9 cellular contexts compared by ENCODE assay signal in the genomic region with DNA sequence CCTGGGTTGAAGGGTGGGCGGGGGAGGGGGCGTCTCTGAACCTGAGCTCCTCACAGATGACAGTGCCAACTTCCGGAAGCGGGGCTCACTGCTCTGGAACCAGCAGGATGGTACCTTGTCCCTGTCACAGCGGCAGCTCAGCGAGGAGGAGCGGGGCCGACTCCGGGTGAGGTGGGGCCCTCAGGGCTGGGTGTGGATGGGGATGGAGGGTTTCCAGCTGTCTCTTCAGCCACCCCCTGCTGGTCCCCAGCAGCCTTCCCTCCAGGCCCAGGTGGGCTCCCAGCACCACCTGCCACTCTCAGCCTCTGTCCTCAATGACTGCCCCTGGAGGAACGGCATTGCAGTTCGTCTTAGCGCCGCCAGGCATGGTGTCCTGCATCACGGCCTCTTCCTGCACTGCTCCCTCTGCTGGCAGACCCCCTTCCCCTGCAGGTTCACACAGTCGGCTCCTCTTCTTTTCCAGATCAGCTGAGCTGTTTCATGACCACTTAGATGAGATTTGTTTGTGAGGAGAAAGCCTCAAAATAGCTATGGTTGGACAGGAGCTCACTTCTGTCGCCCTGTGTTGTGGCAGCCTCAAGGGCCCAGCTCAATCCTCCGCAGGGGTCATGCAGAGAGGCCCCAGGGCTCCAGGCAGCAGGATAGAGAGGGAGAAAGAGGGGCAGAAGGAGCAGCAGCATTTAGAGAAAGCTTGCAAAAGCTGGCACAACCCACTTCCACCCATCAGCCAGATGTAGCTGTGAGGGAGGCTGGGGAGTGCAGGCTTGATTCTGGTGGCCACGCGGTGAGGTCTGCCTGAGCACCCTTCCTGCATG. TPM values are rescaled to one million over a fixed set of nuclear protein-coding genes. Genes with fewer than 3 reads are reported as not detected.
DNase-seq lines count a peak whose midpoint lies in the region; ATAC-seq, FAIRE-seq and TF ChIP-seq lines count a peak whose summit lies in the region.
"Had no signal": no experiment of that assay in that cellular context is flagged by ENCODE, and none has a peak within 500 bp of the region (broad histone marks: within the 10 kb centered on the region; RNA-seq: fewer than 3 reads in every experiment).

No MANE protein-coding gene starts in this region.

- no peak overlapping the region for H3K4me3 ChIP-seq in gastroesophageal sphincter

- H3K4me1 Mint-ChIP-seq in Calu3 (ENCODE audit: low read depth, unreplicated experiment) (peaks cover 10% of the 10 kb centered on the region), mesothelial cell of epicardium (peaks cover 16% of the 10 kb centered on the region)
- H3K4me1 Mint-ChIP-seq in activated naive CD4-positive, alpha-beta T cell treated with anti-CD3 and anti-CD28 coated beads, Interleukin-2, amount 10 ng/mL, durations not matched to agents 7 days and 5 days = peaks cover 26% of the 10 kb centered on the region

- no peaks in the 10 kb centered on the region for H3K9me3 ChIP-seq in gastroesophageal sphincter

- 55 to 64% methylated on average over 7 to 8 of the region's 19 CpGs for WGBS in gastroesophageal sphincter (ENCODE audit: low coverage in 1 of 2), 2 donors

- no peak for TF ChIP-seq EP300 in gastroesophageal sphincter (IDR thresholded peaks at IDR 0.05)

- FAIRE-seq in HTR-8/SVneo (lab: Jason Lieb, UNC) = no peak

- in situ Hi-C loops in ACHN (cut with HindIII; ENCODE audit: low pct_ligation_motif_present, low pct_unique_long_range_greater_than_20kb, low sequenced_read_pairs) = no loop called here

- H3K27me3 ChIP-seq in gastroesophageal sphincter = no peaks in the 10 kb centered on the region

- H3K36me3 Mint-ChIP-seq in Calu3 (ENCODE audit: insufficient read depth, unreplicated experiment) (peaks cover 71% of the 10 kb centered on the region), mesothelial cell of epicardium (peaks cover 28% of the 10 kb centered on the region)
- H3K36me3 Mint-ChIP-seq in activated naive CD4-positive, alpha-beta T cell treated with anti-CD3 and anti-CD28 coated beads, Interleukin-2, amount 10 ng/mL, durations not matched to agents 7 days and 5 days = peaks cover 34% of the 10 kb centered on the region

- H3K27ac ChIP-seq in gastroesophageal sphincter = no peak overlapping the region

- H3K36me3 ChIP-seq in gastroesophageal sphincter = peaks cover 0 to 61% of the 10 kb centered on the region in 2 donors

- peaks cover 0 to 27% (median 13%) of the 10 kb centered on the region in 3 donors for H3K4me1 ChIP-seq in gastroesophageal sphincter

- intact Hi-C loops in Calu3 (cut with micrococcal nuclease; ENCODE audit: unreplicated experiment) = no loop called here

- H3K9me3 Mint-ChIP-seq in Calu3 (ENCODE audit: low read depth, unreplicated experiment) = no peaks in the 10 kb centered on the region
- H3K9me3 Mint-ChIP-seq in activated naive CD4-positive, alpha-beta T cell treated with anti-CD3 and anti-CD28 coated beads, Interleukin-2, amount 10 ng/mL, durations not matched to agents 7 days and 5 days = peaks cover 4% of the 10 kb centered on the region
- H3K9me3 Mint-ChIP-seq in mesothelial cell of epicardium = peaks cover 6% of the 10 kb centered on the region

- no peak for TF ChIP-seq POLR2A in gastroesophageal sphincter (IDR thresholded peaks at IDR 0.05)

- H3K27me3 Mint-ChIP-seq in Calu3 (ENCODE audit: unreplicated experiment) (peaks cover 18% of the 10 kb centered on the region), mesothelial cell of epicardium (ENCODE audit: low read depth) (no peaks in the 10 kb centered on the region)
- peaks cover 22% of the 10 kb centered on the region for H3K27me3 Mint-ChIP-seq in activated naive CD4-positive, alpha-beta T cell treated with anti-CD3 and anti-CD28 coated beads, Interleukin-2, amount 10 ng/mL, durations not matched to agents 7 days and 5 days

- ATAC-seq in gastroesophageal sphincter = no peak
- no peak for ATAC-seq in GM18502 (IDR thresholded peaks at IDR 0.05; ENCODE audit: poor library complexity, unreplicated experiment)

- no peak for TF ChIP-seq CTCF in Calu3 (IDR thresholded peaks at IDR 0.05; ENCODE audit: unreplicated experiment)
- TF ChIP-seq CTCF in mesothelial cell of epicardium (IDR thresholded peaks at IDR 0.05; ENCODE audit: unreplicated experiment) = peak; percentile 9
- peak in 1 of 4 experiments; percentile 28 for TF ChIP-seq CTCF in gastroesophageal sphincter (IDR thresholded peaks at IDR 0.05)

- no peak overlapping the region for H3K4me3 Mint-ChIP-seq in Calu3 (ENCODE audit: low read depth, unreplicated experiment)
- H3K4me3 Mint-ChIP-seq in activated naive CD4-positive, alpha-beta T cell treated with anti-CD3 and anti-CD28 coated beads, Interleukin-2, amount 10 ng/mL, durations not matched to agents 7 days and 5 days = no peak overlapping the region
- no peak overlapping the region for H3K4me3 Mint-ChIP-seq in mesothelial cell of epicardium

- CTCF ChIA-PET in Calu3 (lab: Charles Lee) = interaction anchor here (0.5 to 1.6 kb wide), 4 partner anchors 9 to 714 kb away, joined by 3 to 4 read pairs (median 3); no protein-coding TSS in a partner anchor
- CTCF ChIA-PET in HEK293T (lab: Yijun Ruan, JAX) = interaction anchor here (0.8 to 1.9 kb wide), 6 partner anchors 9 to 110 kb away, joined by 3 to 14 read pairs (median 4); no protein-coding TSS in a partner anchor
- CTCF ChIA-PET in activated naive CD4-positive, alpha-beta T cell treated with anti-CD3 and anti-CD28 coated beads, Interleukin-2, amount 10 ng/mL, durations not matched to agents 7 days and 5 days (lab: Charles Lee) = interaction anchor here (0.6 to 1.1 kb wide), 3 partner anchors 17 to 517 kb away, joined by 3 to 4 read pairs (median 3); no protein-coding TSS in a partner anchor

- no TSS peak for BruUV-seq in Calu3 (replicated peaks; lab: Mats Ljungman, UMichigan)

- no peak overlapping the region for H3K27ac Mint-ChIP-seq in Calu3 (ENCODE audit: unreplicated experiment)
- no peak overlapping the region for H3K27ac Mint-ChIP-seq in activated naive CD4-positive, alpha-beta T cell treated with anti-CD3 and anti-CD28 coated beads, Interleukin-2, amount 10 ng/mL, durations not matched to agents 7 days and 5 days
- H3K27ac Mint-ChIP-seq in mesothelial cell of epicardium = no peak overlapping the region

- peak; percentile 36 for DNase-seq in Calu3
- DNase-seq in HEK293T (ENCODE audit: extremely low spot score) = peak; percentile 75
- peak; percentile 33 for DNase-seq in activated naive CD4-positive, alpha-beta T cell treated with anti-CD3 and anti-CD28 coated beads, Interleukin-2, amount 10 ng/mL, durations not matched to agents 7 days and 5 days
- DNase-seq in mesothelial cell of epicardium (ENCODE audit: low spot score in 2 of 2, unreplicated experiment in 2 of 2) = no peak
- no peak for DNase-seq in HTR-8/SVneo (ENCODE audit: insufficient read length, low spot score)
- DNase-seq in ACHN = no peak

- POLR2A ChIA-PET in HEK293T (lab: Yijun Ruan, JAX) = interaction anchor here (0.6 to 1.0 kb wide), 2 partner anchors 32 to 129 kb away, joined by 3 read pairs; partner anchors contain the start of gene JOSD2

TF ChIP-seq in HEK293T, 16 proteins besides CTCF, POLR2A, EP300 and RAD21:
- TF ChIP-seq, protein P1, sequence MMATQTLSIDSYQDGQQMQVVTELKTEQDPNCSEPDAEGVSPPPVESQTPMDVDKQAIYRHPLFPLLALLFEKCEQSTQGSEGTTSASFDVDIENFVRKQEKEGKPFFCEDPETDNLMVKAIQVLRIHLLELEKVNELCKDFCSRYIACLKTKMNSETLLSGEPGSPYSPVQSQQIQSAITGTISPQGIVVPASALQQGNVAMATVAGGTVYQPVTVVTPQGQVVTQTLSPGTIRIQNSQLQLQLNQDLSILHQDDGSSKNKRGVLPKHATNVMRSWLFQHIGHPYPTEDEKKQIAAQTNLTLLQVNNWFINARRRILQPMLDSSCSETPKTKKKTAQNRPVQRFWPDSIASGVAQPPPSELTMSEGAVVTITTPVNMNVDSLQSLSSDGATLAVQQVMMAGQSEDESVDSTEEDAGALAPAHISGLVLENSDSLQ (IDR thresholded peaks at IDR 0.05) = peak; percentile 51
- no peak for TF ChIP-seq LEF1 (IDR thresholded peaks at IDR 0.05; ENCODE audit: borderline replicate concordance)

RNA-seq across cellular contexts. Expression of gene GARIN5A, which starts 2.5 kb away (rescaled TPM):
- total RNA-seq in Calu3 (2022) (6.0 and 7.8 TPM in 2 replicates), mesothelial cell of epicardium (10.1 to 12.7 TPM (median 11.5 TPM) in 3 replicates), gastroesophageal sphincter (1 to 10 TPM in 1 of 4 donors, under 1 TPM in 1, not detected in 2; 0.78 to 1.7 TPM)

RNA-seq across cellular contexts. Expression of gene EMC10, which starts 2.8 kb away (rescaled TPM):
- 200 and 214 TPM in 2 replicates for total RNA-seq in Calu3 (2022)
- total RNA-seq in mesothelial cell of epicardium = 175 to 181 TPM (median 176 TPM) in 3 replicates
- total RNA-seq in gastroesophageal sphincter = 10 to 100 TPM; 55.5 to 75.9 (median 71.5) TPM

RNA-seq across cellular contexts. Expression of gene JOSD2, which starts 31.9 kb away (rescaled TPM):
- total RNA-seq in Calu3 (2022) = 33.5 and 38.6 TPM in 2 replicates
- 16.4 to 18.7 TPM (median 17.5 TPM) in 3 replicates for total RNA-seq in mesothelial cell of epicardium
- total RNA-seq in gastroesophageal sphincter = 10 to 100 TPM; 16.1 to 39.8 (median 26.1) TPM

RNA-seq across cellular contexts. Expression of gene ASPDH, which starts 34.6 kb away (rescaled TPM):
- total RNA-seq in Calu3 (2022) = not detected in 2 replicates
- total RNA-seq in mesothelial cell of epicardium = 0.70 TPM in 1 of 3 replicates, not detected in the others
- total RNA-seq in gastroesophageal sphincter = not detected
- total RNA-seq: NCI-H460 had no signal

RNA-seq across cellular contexts. Expression of gene MYBPC2, which starts 46.4 kb away (rescaled TPM):
- total RNA-seq in Calu3 (2022) (not detected in 2 replicates), mesothelial cell of epicardium (0.89 to 1.9 TPM (median 1.2 TPM) in 3 replicates), gastroesophageal sphincter (not detected)
- total RNA-seq: NCI-H460 had no signal

Comparison
In these comparisons a context has a peak if more than half of its experiments do, and no peak if none do; other contexts are left out.
1. DNase-seq: peak in Calu3 (single experiment), HEK293T (single experiment) and activated naive CD4-positive, alpha-beta T cell treated with anti-CD3 and anti-CD28 coated beads, Interleukin-2, amount 10 ng/mL, durations not matched to agents 7 days and 5 days (single experiment); none in mesothelial cell of epicardium (0 of 2), HTR-8/SVneo (single experiment) and ACHN (single experiment).